ENCODE assay signal across 1 cellular context in the genomic region with DNA sequence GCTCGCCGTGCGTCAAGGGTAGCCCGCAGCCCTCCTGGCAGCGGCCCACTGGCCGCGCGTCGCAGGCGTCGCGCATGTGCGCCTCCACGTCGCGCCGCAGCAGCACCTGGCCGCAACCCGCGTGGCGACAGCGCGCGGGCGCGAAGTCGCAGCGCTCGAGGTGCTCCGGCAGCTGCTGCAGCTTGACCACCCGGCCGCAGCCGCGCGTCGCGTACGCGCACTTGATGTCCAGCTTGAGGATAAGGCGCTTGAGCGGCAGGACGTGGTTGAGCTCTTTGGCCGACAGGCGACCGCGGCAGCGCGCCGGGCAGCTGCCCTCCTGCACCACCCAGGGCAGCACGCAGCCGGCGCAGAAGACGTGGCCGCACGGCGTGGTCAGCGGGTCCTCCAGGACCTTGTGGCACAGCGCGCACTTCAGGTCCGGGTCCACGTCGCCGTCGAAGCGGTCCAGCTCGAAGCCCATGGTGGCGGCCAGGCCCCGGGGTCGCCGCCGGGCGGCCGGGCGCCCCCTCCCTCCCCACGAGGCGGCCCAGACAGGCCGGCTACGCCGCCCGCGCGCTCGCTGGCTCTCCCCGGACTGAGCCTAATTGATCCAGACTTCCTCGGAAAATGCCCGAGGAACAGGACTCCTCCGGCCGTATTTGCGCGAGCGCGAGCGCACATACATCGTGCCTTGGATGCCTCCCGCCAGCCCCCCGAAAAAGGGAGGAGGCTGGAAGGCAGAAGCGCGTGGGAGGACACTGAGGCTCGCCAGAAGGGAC.
TF ChIP-seq lines count a peak whose summit lies in the region.

TSS of gene PDZRN3 (minus strand) at position 579 of the 761 bp plus-strand sequence.

TF ChIP-seq in HEK293, 187 proteins besides CTCF, POLR2A, EP300 and RAD21 (continued from another document):
- peak; percentile 90 for TF ChIP-seq ZNF10 (tag by site-specific recombination; IDR thresholded peaks at IDR 0.05)
- TF ChIP-seq PRDM10 (tag by site-specific recombination; IDR thresholded peaks at IDR 0.05) = no peak
- TF ChIP-seq ZNF561 (tag by site-specific recombination; IDR thresholded peaks at IDR 0.05; ENCODE audit: borderline replicate concordance) = peak; percentile 19; the same call in 1 of the 2 replicates
- TF ChIP-seq ZNF335 (tag by site-specific recombination; conservative IDR thresholded peaks at IDR 0.05) = peak; percentile 38
